Comparison of ENCODE assay signal across 9 cellular contexts in the genomic region with DNA sequence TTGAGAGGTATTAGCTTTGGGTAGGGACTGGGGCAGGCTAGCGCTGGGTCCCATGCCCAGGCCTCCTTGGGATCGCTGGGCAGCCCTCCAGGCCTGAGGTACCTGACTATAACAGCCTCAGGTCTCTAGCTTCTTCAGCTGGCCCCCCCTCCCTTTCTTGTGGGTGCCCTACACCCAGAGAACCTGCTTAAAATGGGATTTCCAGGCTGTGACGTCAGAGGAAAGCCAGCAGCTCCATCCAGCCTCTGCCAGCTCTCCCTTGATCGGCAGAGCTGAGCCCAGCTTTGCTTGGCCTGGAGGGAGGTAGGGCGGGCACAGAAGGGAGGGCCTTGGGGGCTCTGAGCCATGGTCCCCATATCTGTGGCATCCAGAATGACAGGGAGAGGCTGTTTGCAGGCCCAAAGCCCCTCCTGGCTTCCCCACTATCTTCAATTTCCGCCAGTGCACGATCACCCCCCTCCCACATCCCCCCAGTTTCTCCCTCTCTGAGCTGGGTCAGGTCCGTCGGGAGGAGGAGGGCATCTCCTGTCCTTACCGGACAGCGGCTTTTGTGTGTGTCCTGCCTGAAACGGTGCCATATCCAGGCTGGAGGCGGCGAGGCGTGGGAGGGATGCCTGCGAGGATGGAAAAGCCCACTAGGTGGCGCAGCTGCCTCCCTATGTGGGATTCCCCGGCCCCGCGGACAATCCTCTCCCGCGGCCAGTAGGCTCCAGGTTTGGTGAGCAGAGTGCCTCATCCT. TPM values are rescaled to one million over a fixed set of nuclear protein-coding genes. Genes with fewer than 3 reads are reported as not detected.
DNase-seq lines count a peak whose midpoint lies in the region; ATAC-seq lines count a peak whose summit lies in the region.
"Had no signal": no experiment of that assay in that cellular context is flagged by ENCODE, and none has a peak within 500 bp of the region (broad histone marks: within the 10 kb centered on the region; RNA-seq: fewer than 3 reads in every experiment).

No MANE protein-coding gene starts in this region.

- peaks cover 3% of the 10 kb centered on the region; the same call in 1 of the 2 replicates for H3K27me3 ChIP-seq in H7 (ENCODE audit: control insufficient read depth, insufficient read depth, low read length)

- H3K4me3 ChIP-seq in H7 (ENCODE audit: insufficient read depth, low read depth, low read length): no peak overlapping the region

- H3K36me3 ChIP-seq in H7 (replicated peaks; ENCODE audit: control insufficient read depth, insufficient read depth, low read length): no peaks in the 10 kb centered on the region

- peak overlapping the region; percentile 86 for H3K27ac ChIP-seq in angular gyrus (ENCODE audit: low read depth, low read length)

- intact Hi-C loops in left ventricle myocardium superior (cut with micrococcal nuclease): loop anchor here (5.0 kb wide), 1 partner anchor 53 kb away; no protein-coding TSS in a partner anchor

- DNase-seq in DMS79 (lab: John Stamatoyannopoulos, UW): peak; percentile 28
- peak; percentile 98 for DNase-seq in H7
- DNase-seq in NCI-H146 treated with DMSO at 0.1 percent for 48 hours (lab: John Stamatoyannopoulos, UW; ENCODE audit: unreplicated experiment): peak; percentile 35
- peak; percentile 42 for DNase-seq in T-helper 22 cell (ENCODE audit: low read depth)
- DNase-seq in left ventricle myocardium superior: peak; percentile 94
- peak; percentile 96 for DNase-seq in retina

- peak; percentile 96 for ATAC-seq in left ventricle myocardium superior
- ATAC-seq in HG03520 (IDR thresholded peaks at IDR 0.05; ENCODE audit: unreplicated experiment): no peak

RNA-seq across cellular contexts. Expression of a gene that starts 10.8 kb away (rescaled TPM):
- total RNA-seq in H7 (2014; rRNA removed; shearing (Covaris generic)): 18.3 and 20.3 TPM in 2 replicates
- 6.3 TPM for total RNA-seq in left ventricle myocardium superior
- total RNA-seq: mononuclear cell had no signal

RNA-seq across cellular contexts. Expression of a gene that starts 15.6 kb away (rescaled TPM):
- total RNA-seq in H7 (2014; rRNA removed; shearing (Covaris generic)): 0.10 and 7.5 TPM in 2 replicates
- total RNA-seq in left ventricle myocardium superior: 6.4 TPM

Comparison
In these comparisons a context has a peak if more than half of its experiments do, and no peak if none do; other contexts are left out.
1. DNase-seq: peak in every context shown above with its lines; median percentile 98 in H7; 96 in retina; 94 in left ventricle myocardium superior; 42 in T-helper 22 cell; 35 in NCI-H146 treated with DMSO at 0.1 percent for 48 hours; 28 in DMS79.